Comparison of ENCODE assay signal across 17 cellular contexts in genomic region chr2:12731701-12732280, GRCh38. TPM values are rescaled to one million over a fixed set of nuclear protein-coding genes. Genes with fewer than 3 reads are reported as not detected.
DNase-seq lines count a peak whose midpoint lies in the region; ATAC-seq, FAIRE-seq and TF ChIP-seq lines count a peak whose summit lies in the region.
"Had no signal": no experiment of that assay in that cellular context is flagged by ENCODE, and none has a peak within 500 bp of the region (broad histone marks: within the 10 kb centered on the region; RNA-seq: fewer than 3 reads in every experiment).

No MANE protein-coding gene starts in this region.

- no peak for TF ChIP-seq RAD21 in GM12878 (IDR thresholded peaks at IDR 0.05; ENCODE audit: insufficient read depth, low read depth, low read length)

- H3K9ac ChIP-seq in BLaER1 (no peak overlapping the region), GM12878 (ENCODE audit: control insufficient read depth, insufficient read depth, low read length) (no peak overlapping the region)

- no peaks in the 10 kb centered on the region for H3K27me3 ChIP-seq in BLaER1
- no peaks in the 10 kb centered on the region for H3K27me3 ChIP-seq in GM23338 (ENCODE audit: insufficient read depth)
- no peaks in the 10 kb centered on the region for H3K27me3 ChIP-seq in GM12878 (replicated peaks in 1 of 2; ENCODE audit: control insufficient read depth in 2 of 2, insufficient read depth in 2 of 2, low read length in 1 of 2)
- H3K27me3 ChIP-seq in effector memory CD4-positive, alpha-beta T cell (replicated peaks; ENCODE audit: control insufficient read depth, insufficient read depth, low read length, poor library complexity, severe bottlenecking), result no peaks in the 10 kb centered on the region

- H3K9me2 ChIP-seq in GM23338 (ENCODE audit: insufficient read depth), result no peaks in the 10 kb centered on the region

- H3F3A ChIP-seq in GM23338 (replicated peaks; ENCODE audit: low read depth), result no peaks in the 10 kb centered on the region

- TF ChIP-seq CTCF in GM23338 (conservative IDR thresholded peaks at IDR 0.05; ENCODE audit: low read depth in 2 of 2) (no peak), GM12878 (IDR thresholded peaks at IDR 0.05 in 2 of 3, conservative IDR thresholded peaks at IDR 0.05 in 1 of 3; ENCODE audit: control insufficient read depth in 2 of 3, extremely low read depth in 1 of 3, insufficient read depth in 1 of 3, low read depth in 3 of 3, low read length in 3 of 3) (no peak), neural crest cell (conservative IDR thresholded peaks at IDR 0.05) (no peak)

- H3K27me3 Mint-ChIP-seq in GM23338 (ENCODE audit: insufficient read depth, low read depth, poor library complexity) (peaks cover 13% of the 10 kb centered on the region), neural crest cell (ENCODE audit: low read depth) (no peaks in the 10 kb centered on the region)
- no peaks in the 10 kb centered on the region for H3K27me3 Mint-ChIP-seq in effector memory CD8-positive, alpha-beta T cell
- H3K27me3 Mint-ChIP-seq: activated naive CD8-positive, alpha-beta T cell treated with anti-CD3 and anti-CD28 coated beads, Interleukin-2, amount 50 U/mL, for 24 hours had no signal

- POLR2A ChIA-PET in GM12878 (lab: Charles Lee), result no interaction called here

- H3K4me3 ChIP-seq in BLaER1 (no peak overlapping the region), GM23338 (no peak overlapping the region), GM12878 (no peak overlapping the region)
- H3K4me3 ChIP-seq in effector memory CD4-positive, alpha-beta T cell (ENCODE audit: insufficient read depth, low read depth, low read length, poor library complexity, severe bottlenecking), result no peak overlapping the region

- H3K4me1 Mint-ChIP-seq in GM23338 (peaks cover 20% of the 10 kb centered on the region), neural crest cell (peaks cover 68% of the 10 kb centered on the region)
- H3K4me1 Mint-ChIP-seq in effector memory CD8-positive, alpha-beta T cell (ENCODE audit: low read depth in 2 of 2), result peaks cover 63 to 67% of the 10 kb centered on the region in 2 donors

- 80% methylated on average over 16 of the region's 16 CpGs for WGBS in GM12878 (ENCODE audit: insufficient coverage, insufficient replicate concordance, low lambda C conversion rate, missing lambda C conversion rate)

- RAD21 ChIA-PET in GM12878 (lab: Charles Lee; ENCODE audit: unreplicated experiment), result no interaction called here

- no peak for FAIRE-seq in GM12878 (lab: Jason Lieb, UNC)

- H3K4me1 ChIP-seq in BLaER1, result peaks cover 92% of the 10 kb centered on the region
- no peaks in the 10 kb centered on the region for H3K4me1 ChIP-seq in GM23338 (ENCODE audit: insufficient read depth)
- H3K4me1 ChIP-seq in GM12878 (ENCODE audit: control insufficient read depth, insufficient read depth, low read length), result peaks cover 10% of the 10 kb centered on the region
- peaks cover 56% of the 10 kb centered on the region for H3K4me1 ChIP-seq in effector memory CD4-positive, alpha-beta T cell (ENCODE audit: control insufficient read depth, insufficient read depth, low read length, poor library complexity, severe bottlenecking)

- in situ Hi-C loops in GM12878 (cut with MboI), result no loop called here

- SMC1A ChIA-PET in GM12878 (lab: Charles Lee; ENCODE audit: uncharacterized antibody, unreplicated experiment), result no interaction called here

- TF ChIP-seq EP300 in GM12878 (IDR thresholded peaks at IDR 0.05; ENCODE audit: borderline replicate concordance in 1 of 2, control insufficient read depth in 1 of 2, low read depth in 2 of 2, low read length in 2 of 2), result no peak

- intact Hi-C loops in GM12878 (cut with micrococcal nuclease; ENCODE audit: unreplicated experiment), result no loop called here

- no peak for ATAC-seq in GM23338
- no peak for ATAC-seq in GM12878
- no peak for ATAC-seq in GM21723 (IDR thresholded peaks at IDR 0.05; ENCODE audit: unreplicated experiment)
- no peak for ATAC-seq in effector memory CD8-positive, alpha-beta T cell (replicated peaks)
- no peak for ATAC-seq in HG02981 (IDR thresholded peaks at IDR 0.05; ENCODE audit: unreplicated experiment)
- ATAC-seq: activated naive CD8-positive, alpha-beta T cell treated with anti-CD3 and anti-CD28 coated beads, Interleukin-2, amount 50 U/mL, for 24 hours; activated T-cell treated with anti-CD3 and anti-CD28 coated beads, Interleukin-2, amount 50 U/mL, for 4 hours; natural killer cell had no signal

- H3K27ac ChIP-seq in BLaER1 (no peak overlapping the region), GM23338 (ENCODE audit: low read depth) (no peak overlapping the region), GM12878 (ENCODE audit: control insufficient read depth, insufficient read depth) (no peak overlapping the region)
- H3K27ac ChIP-seq in effector memory CD4-positive, alpha-beta T cell (ENCODE audit: insufficient read depth, low read length, poor library complexity, severe bottlenecking), result no peak overlapping the region

- CTCF ChIA-PET in GM12878 (lab: Yijun Ruan, JAX), result no interaction called here

- H4K20me1 ChIP-seq in BLaER1 (peaks cover 100% of the 10 kb centered on the region), GM23338 (replicated peaks; ENCODE audit: insufficient read depth) (peaks cover 33% of the 10 kb centered on the region), GM12878 (ENCODE audit: control insufficient read depth, insufficient read depth) (no peaks in the 10 kb centered on the region)

- H3K9me3 ChIP-seq in BLaER1 (no peaks in the 10 kb centered on the region), GM12878 (replicated peaks; ENCODE audit: control insufficient read depth, insufficient read depth, low read length) (no peaks in the 10 kb centered on the region)
- H3K9me3 ChIP-seq in effector memory CD4-positive, alpha-beta T cell (ENCODE audit: control insufficient read depth, low read length), result no peaks in the 10 kb centered on the region

- H3K79me2 ChIP-seq in GM23338 (replicated peaks; ENCODE audit: insufficient read depth), result peaks cover 75% of the 10 kb centered on the region
- H3K79me2 ChIP-seq in GM12878 (ENCODE audit: control insufficient read depth, insufficient read depth, low read length), result no peaks in the 10 kb centered on the region

- no peak for TF ChIP-seq POLR2A in GM12878 (IDR thresholded peaks at IDR 0.05; ENCODE audit: low read depth, low read length)

- H3K27ac Mint-ChIP-seq in GM23338 (no peak overlapping the region; the same call in 1 of the 2 replicates), neural crest cell (ENCODE audit: unreplicated experiment) (peak overlapping the region; percentile 78)
- H3K27ac Mint-ChIP-seq in effector memory CD8-positive, alpha-beta T cell, result peak overlapping the region in 1 of 2 donors; percentile 18
- H3K27ac Mint-ChIP-seq: activated naive CD8-positive, alpha-beta T cell treated with anti-CD3 and anti-CD28 coated beads, Interleukin-2, amount 50 U/mL, for 24 hours had no signal

- no TSS peak for BruUV-seq in GM12878 (replicated peaks; lab: Mats Ljungman, UMichigan)

- H3K4me2 ChIP-seq in BLaER1 (peak overlapping the region; percentile 85), GM23338 (no peak overlapping the region), GM12878 (ENCODE audit: control insufficient read depth, insufficient read depth) (no peak overlapping the region)

- peaks cover 92% of the 10 kb centered on the region for H3K36me3 Mint-ChIP-seq in GM23338 (ENCODE audit: low read depth)
- H3K36me3 Mint-ChIP-seq in neural crest cell (ENCODE audit: low read depth), result peaks cover 34% of the 10 kb centered on the region
- H3K36me3 Mint-ChIP-seq in effector memory CD8-positive, alpha-beta T cell (ENCODE audit: insufficient read depth), result peaks cover 17% of the 10 kb centered on the region

- peak; percentile 39 for DNase-seq in GM23338 (ENCODE audit: low spot score)
- no peak for DNase-seq in GM12878 (ENCODE audit: low read depth, low spot score)
- DNase-seq in neural crest cell (ENCODE audit: low read depth, low spot score), result no peak
- no peak for DNase-seq in effector memory CD8-positive, alpha-beta T cell
- DNase-seq in effector memory CD4-positive, alpha-beta T cell, result no peak
- DNase-seq: activated CD4-positive, alpha-beta T cell treated with anti-CD3 and anti-CD28 coated beads for 48 hours; activated naive CD8-positive, alpha-beta T cell treated with anti-CD3 and anti-CD28 coated beads, Interleukin-2, amount 50 U/mL, for 24 hours; activated T-cell treated with anti-CD3 and anti-CD28 coated beads, Interleukin-2, amount 50 U/mL, for 4 hours; DMS79; Karpas-422; natural killer cell; NCI-H1930; NCI-H524; stimulated activated CD4-positive, alpha-beta T cell treated with anti-CD3 and anti-CD28 coated beads, Interleukin-4, amount 100 ng/mL, for 4 hours had no signal

- H3K4me3 Mint-ChIP-seq in GM23338 (no peak overlapping the region), neural crest cell (peak overlapping the region; percentile 54)
- H3K4me3 Mint-ChIP-seq in effector memory CD8-positive, alpha-beta T cell, result no peak overlapping the region
- H3K4me3 Mint-ChIP-seq: activated naive CD8-positive, alpha-beta T cell treated with anti-CD3 and anti-CD28 coated beads, Interleukin-2, amount 50 U/mL, for 24 hours; activated T-cell treated with anti-CD3 and anti-CD28 coated beads, Interleukin-2, amount 50 U/mL, for 4 hours; natural killer cell had no signal

- peaks cover 100% of the 10 kb centered on the region for H3K36me3 ChIP-seq in BLaER1
- peaks cover 11% of the 10 kb centered on the region; the same call in 1 of the 2 replicates for H3K36me3 ChIP-seq in GM23338 (ENCODE audit: insufficient read depth)
- peaks cover 0 to 1% of the 10 kb centered on the region in 2 experiments; a peak in 2 of 4 replicates for H3K36me3 ChIP-seq in GM12878 (ENCODE audit: control insufficient read depth in 2 of 2, insufficient read depth in 2 of 2, low read length in 1 of 2)
- H3K36me3 ChIP-seq in effector memory CD4-positive, alpha-beta T cell (ENCODE audit: control insufficient read depth, insufficient read depth, low read length), result peaks cover 40% of the 10 kb centered on the region

- H2AFZ ChIP-seq in GM23338, result no peak overlapping the region
- H2AFZ ChIP-seq in GM12878 (ENCODE audit: control insufficient read depth, low read depth, low read length), result no peak overlapping the region

- H3K9me3 Mint-ChIP-seq in GM23338, result no peaks in the 10 kb centered on the region
- H3K9me3 Mint-ChIP-seq in neural crest cell, result no peaks in the 10 kb centered on the region
- H3K9me3 Mint-ChIP-seq in effector memory CD8-positive, alpha-beta T cell, result no peaks in the 10 kb centered on the region
- H3K9me3 Mint-ChIP-seq: activated naive CD8-positive, alpha-beta T cell treated with anti-CD3 and anti-CD28 coated beads, Interleukin-2, amount 50 U/mL, for 24 hours; activated T-cell treated with anti-CD3 and anti-CD28 coated beads, Interleukin-2, amount 50 U/mL, for 4 hours; natural killer cell had no signal

RNA-seq across cellular contexts. Expression of gene TRIB2, which starts 15.1 kb away (rescaled TPM):
- 86.6 and 109 TPM in 2 replicates for total RNA-seq in GM23338 (2014; rRNA removed; shearing (Covaris generic))
- 34.9 and 40.3 TPM in 2 replicates for polyA plus RNA-seq in GM23338 (2016; fragmentation: Nextera tagmentation; extraction: Ambion mirVana)
- total RNA-seq in GM12878 (2013; cell fraction: nucleolus; rRNA removed), result 16.9 and 24.4 TPM in 2 replicates
- total RNA-seq in GM12878 (2014; rRNA removed), result 8.6 and 9.2 TPM in 2 replicates
- total RNA-seq in GM12878 (2014; rRNA removed; fragmentation: Illumina TruSeq; extraction: Trizol), result 5.2 and 5.3 TPM in 2 replicates
- 8.4 and 9.7 TPM in 2 replicates for total RNA-seq in GM12878 (2021)
- 3.3 TPM for polyA plus RNA-seq in GM12878 (2011; ENCODE audit: low read depth)
- 5.1 and 6.4 TPM in 2 replicates for polyA plus RNA-seq in GM12878 (2011; rRNA removed)
- 6.0 and 6.1 TPM in 2 replicates for polyA plus RNA-seq in GM12878 (2011; cell fraction: cytosol; rRNA removed)
- 8.2 and 11.0 TPM in 2 replicates for polyA plus RNA-seq in GM12878 (2011; cell fraction: nucleus; rRNA removed)
- 2.4 and 2.8 TPM in 2 replicates for polyA plus RNA-seq in GM12878 (2012)
- polyA plus RNA-seq in GM12878 (2014; fragmentation: Illumina TruSeq; extraction: Trizol), result 6.8 and 7.3 TPM in 2 replicates
- 1 to 10 TPM; 1.6 to 3.5 TPM for polyA plus RNA-seq in GM12878 (2014; fragmentation: Nextera tagmentation; extraction: Ambion mirVana)
- polyA plus RNA-seq in GM12878 (2014; rRNA removed), result 6.8 and 9.0 TPM in 2 replicates
- 1 to 10 TPM; 3.9 to 5.1 TPM for polyA plus RNA-seq in GM12878 (2016; fragmentation: Nextera tagmentation; extraction: Ambion mirVana)
- 2.6 and 4.8 TPM in 2 replicates for polyA minus RNA-seq in GM12878 (2011; rRNA and poly(A)+ RNA removed)
- 1.9 and 4.3 TPM in 2 replicates for polyA minus RNA-seq in GM12878 (2011; cell fraction: cytosol; rRNA and poly(A)+ RNA removed)
- 7.5 and 9.4 TPM in 2 replicates for polyA minus RNA-seq in GM12878 (2011; cell fraction: nucleus; rRNA and poly(A)+ RNA removed)
- total RNA-seq in neural crest cell, result 73.6 and 74.3 TPM in 2 replicates
